In the genomic region with DNA sequence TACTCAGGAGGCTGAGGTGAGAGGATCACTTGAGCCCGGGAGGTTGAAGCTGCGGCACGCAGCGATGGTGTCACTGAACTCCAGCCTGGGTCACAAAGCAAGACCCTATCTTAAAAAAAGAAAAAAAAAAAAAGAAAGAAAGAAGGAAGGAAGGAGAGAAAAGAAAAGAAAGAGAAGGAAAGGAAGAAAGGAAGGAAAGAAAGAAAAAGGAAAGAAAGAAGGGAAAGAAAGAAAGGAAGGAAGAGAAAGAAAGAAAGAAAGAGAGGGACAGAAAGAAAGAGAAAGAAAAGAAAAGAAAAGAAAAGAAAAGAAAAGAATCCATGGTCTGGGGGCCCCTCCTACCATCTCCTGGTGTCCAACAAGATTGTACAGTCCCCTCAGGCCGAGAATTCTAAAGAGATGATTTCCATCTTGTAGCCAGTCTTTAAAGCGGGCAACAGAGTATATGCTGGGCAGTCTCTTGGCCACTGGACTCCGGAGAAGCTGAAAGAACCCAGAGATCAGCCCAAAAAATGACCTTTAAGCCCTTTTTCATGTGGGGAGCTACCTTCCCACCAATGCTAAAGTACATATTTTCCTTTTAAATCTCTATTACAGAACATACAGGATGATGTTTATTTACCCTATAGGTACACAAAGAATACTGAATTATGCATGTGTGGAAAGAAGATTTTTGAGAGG, we compare ENCODE assay signal across 2 cellular contexts.
TF ChIP-seq lines count a peak whose summit lies in the region.

No MANE protein-coding gene starts in this region.

TF ChIP-seq in HepG2, 621 proteins besides CTCF, POLR2A, EP300 and RAD21:
- TF ChIP-seq ZBTB1 (CRISPR knock-in tag; IDR thresholded peaks at IDR 0.05; ENCODE audit: borderline replicate concordance), result no peak
- TF ChIP-seq, protein P1, sequence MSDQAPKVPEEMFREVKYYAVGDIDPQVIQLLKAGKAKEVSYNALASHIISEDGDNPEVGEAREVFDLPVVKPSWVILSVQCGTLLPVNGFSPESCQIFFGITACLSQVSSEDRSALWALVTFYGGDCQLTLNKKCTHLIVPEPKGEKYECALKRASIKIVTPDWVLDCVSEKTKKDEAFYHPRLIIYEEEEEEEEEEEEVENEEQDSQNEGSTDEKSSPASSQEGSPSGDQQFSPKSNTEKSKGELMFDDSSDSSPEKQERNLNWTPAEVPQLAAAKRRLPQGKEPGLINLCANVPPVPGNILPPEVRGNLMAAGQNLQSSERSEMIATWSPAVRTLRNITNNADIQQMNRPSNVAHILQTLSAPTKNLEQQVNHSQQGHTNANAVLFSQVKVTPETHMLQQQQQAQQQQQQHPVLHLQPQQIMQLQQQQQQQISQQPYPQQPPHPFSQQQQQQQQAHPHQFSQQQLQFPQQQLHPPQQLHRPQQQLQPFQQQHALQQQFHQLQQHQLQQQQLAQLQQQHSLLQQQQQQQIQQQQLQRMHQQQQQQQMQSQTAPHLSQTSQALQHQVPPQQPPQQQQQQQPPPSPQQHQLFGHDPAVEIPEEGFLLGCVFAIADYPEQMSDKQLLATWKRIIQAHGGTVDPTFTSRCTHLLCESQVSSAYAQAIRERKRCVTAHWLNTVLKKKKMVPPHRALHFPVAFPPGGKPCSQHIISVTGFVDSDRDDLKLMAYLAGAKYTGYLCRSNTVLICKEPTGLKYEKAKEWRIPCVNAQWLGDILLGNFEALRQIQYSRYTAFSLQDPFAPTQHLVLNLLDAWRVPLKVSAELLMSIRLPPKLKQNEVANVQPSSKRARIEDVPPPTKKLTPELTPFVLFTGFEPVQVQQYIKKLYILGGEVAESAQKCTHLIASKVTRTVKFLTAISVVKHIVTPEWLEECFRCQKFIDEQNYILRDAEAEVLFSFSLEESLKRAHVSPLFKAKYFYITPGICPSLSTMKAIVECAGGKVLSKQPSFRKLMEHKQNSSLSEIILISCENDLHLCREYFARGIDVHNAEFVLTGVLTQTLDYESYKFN (CRISPR knock-in tag; conservative IDR thresholded peaks at IDR 0.05), result 0 out of 2 replicates have a peak, but pooled peaks have one; percentile 14
- no peak for TF ChIP-seq KDM5A (IDR thresholded peaks at IDR 0.05; ENCODE audit: borderline replicate concordance, low read length)
- TF ChIP-seq FOXA1 (IDR thresholded peaks at IDR 0.05), result no peak
- TF ChIP-seq FOXA1 (CRISPR knock-in tag; IDR thresholded peaks at IDR 0.05), result 0 out of 2 replicates have a peak, but pooled peaks have one; percentile 9
- no peak for TF ChIP-seq SAFB2 (CRISPR knock-in tag; IDR thresholded peaks at IDR 0.05; ENCODE audit: borderline replicate concordance, low read depth)
- TF ChIP-seq HNF4G (IDR thresholded peaks at IDR 0.05; ENCODE audit: borderline replicate concordance, low read depth, low read length), result peak; percentile 55; the same call in 1 of the 2 replicates
- TF ChIP-seq HNF4G (CRISPR knock-in tag; IDR thresholded peaks at IDR 0.05; ENCODE audit: borderline replicate concordance, low read depth), result no peak
- TF ChIP-seq, protein P2, sequence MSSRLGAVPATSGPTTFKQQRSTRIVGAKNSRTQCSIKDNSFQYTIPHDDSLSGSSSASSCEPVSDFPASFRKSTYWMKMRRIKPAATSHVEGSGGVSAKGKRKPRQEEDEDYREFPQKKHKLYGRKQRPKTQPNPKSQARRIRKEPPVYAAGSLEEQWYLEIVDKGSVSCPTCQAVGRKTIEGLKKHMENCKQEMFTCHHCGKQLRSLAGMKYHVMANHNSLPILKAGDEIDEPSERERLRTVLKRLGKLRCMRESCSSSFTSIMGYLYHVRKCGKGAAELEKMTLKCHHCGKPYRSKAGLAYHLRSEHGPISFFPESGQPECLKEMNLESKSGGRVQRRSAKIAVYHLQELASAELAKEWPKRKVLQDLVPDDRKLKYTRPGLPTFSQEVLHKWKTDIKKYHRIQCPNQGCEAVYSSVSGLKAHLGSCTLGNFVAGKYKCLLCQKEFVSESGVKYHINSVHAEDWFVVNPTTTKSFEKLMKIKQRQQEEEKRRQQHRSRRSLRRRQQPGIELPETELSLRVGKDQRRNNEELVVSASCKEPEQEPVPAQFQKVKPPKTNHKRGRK (CRISPR knock-in tag; IDR thresholded peaks at IDR 0.05), result peak; percentile 93
- TF ChIP-seq HNF4A (CRISPR knock-in tag; IDR thresholded peaks at IDR 0.05), result peak; percentile 44

TF ChIP-seq in WTC11, 78 proteins besides CTCF, POLR2A, EP300 and RAD21:
- TF ChIP-seq, protein P3, sequence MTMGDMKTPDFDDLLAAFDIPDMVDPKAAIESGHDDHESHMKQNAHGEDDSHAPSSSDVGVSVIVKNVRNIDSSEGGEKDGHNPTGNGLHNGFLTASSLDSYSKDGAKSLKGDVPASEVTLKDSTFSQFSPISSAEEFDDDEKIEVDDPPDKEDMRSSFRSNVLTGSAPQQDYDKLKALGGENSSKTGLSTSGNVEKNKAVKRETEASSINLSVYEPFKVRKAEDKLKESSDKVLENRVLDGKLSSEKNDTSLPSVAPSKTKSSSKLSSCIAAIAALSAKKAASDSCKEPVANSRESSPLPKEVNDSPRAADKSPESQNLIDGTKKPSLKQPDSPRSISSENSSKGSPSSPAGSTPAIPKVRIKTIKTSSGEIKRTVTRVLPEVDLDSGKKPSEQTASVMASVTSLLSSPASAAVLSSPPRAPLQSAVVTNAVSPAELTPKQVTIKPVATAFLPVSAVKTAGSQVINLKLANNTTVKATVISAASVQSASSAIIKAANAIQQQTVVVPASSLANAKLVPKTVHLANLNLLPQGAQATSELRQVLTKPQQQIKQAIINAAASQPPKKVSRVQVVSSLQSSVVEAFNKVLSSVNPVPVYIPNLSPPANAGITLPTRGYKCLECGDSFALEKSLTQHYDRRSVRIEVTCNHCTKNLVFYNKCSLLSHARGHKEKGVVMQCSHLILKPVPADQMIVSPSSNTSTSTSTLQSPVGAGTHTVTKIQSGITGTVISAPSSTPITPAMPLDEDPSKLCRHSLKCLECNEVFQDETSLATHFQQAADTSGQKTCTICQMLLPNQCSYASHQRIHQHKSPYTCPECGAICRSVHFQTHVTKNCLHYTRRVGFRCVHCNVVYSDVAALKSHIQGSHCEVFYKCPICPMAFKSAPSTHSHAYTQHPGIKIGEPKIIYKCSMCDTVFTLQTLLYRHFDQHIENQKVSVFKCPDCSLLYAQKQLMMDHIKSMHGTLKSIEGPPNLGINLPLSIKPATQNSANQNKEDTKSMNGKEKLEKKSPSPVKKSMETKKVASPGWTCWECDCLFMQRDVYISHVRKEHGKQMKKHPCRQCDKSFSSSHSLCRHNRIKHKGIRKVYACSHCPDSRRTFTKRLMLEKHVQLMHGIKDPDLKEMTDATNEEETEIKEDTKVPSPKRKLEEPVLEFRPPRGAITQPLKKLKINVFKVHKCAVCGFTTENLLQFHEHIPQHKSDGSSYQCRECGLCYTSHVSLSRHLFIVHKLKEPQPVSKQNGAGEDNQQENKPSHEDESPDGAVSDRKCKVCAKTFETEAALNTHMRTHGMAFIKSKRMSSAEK (CRISPR knock-in tag; IDR thresholded peaks at IDR 0.05; ENCODE audit: borderline replicate concordance), result no peak
- TF ChIP-seq, protein P2 (CRISPR knock-in tag; IDR thresholded peaks at IDR 0.05; ENCODE audit: borderline replicate concordance), result peak; percentile 79; the same call in 1 of the 2 replicates
- no peak for TF ChIP-seq PRRX2 (CRISPR knock-in tag; IDR thresholded peaks at IDR 0.05)
- TF ChIP-seq, protein P4, sequence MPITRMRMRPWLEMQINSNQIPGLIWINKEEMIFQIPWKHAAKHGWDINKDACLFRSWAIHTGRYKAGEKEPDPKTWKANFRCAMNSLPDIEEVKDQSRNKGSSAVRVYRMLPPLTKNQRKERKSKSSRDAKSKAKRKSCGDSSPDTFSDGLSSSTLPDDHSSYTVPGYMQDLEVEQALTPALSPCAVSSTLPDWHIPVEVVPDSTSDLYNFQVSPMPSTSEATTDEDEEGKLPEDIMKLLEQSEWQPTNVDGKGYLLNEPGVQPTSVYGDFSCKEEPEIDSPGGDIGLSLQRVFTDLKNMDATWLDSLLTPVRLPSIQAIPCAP (CRISPR knock-in tag; IDR thresholded peaks at IDR 0.05), result no peak
